ENCODE assay signal across 12 cellular contexts in the genomic region with DNA sequence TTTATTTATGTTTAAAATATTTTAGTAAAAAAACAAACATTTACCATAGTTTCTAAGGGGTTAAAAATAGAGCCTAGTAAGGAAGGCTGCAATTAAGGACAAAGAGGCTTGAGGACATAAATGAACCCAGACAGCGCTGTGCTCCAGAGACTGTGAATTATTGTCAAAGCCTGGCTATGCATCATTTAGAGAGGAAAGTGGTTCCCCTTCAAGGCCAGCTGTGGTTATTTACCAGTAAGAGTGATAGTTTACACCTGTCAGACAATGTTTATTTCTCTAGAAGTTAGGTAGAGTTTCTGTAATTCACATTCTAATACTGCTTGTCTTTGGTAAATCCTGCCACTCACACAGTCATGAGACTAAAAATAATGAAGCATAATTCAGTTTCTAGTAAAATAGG. TPM values are rescaled to one million over a fixed set of nuclear protein-coding genes. Genes with fewer than 3 reads are reported as not detected.
DNase-seq lines count a peak whose midpoint lies in the region; ATAC-seq and TF ChIP-seq lines count a peak whose summit lies in the region.
"Had no signal": no experiment of that assay in that cellular context is flagged by ENCODE, and none has a peak within 500 bp of the region (broad histone marks: within the 10 kb centered on the region; RNA-seq: fewer than 3 reads in every experiment).

No MANE protein-coding gene starts in this region.

- no peak overlapping the region for H3K4me3 ChIP-seq in vagina
- no peak overlapping the region for H3K4me3 ChIP-seq in MM.1S (ENCODE audit: low read length)
- H3K4me3 ChIP-seq: esophagus muscularis mucosa had no signal

- no peaks in the 10 kb centered on the region for H4K20me1 ChIP-seq in MM.1S (ENCODE audit: insufficient read depth, low read length)

- H3K79me2 ChIP-seq in MM.1S (ENCODE audit: low read length): no peaks in the 10 kb centered on the region

- no peak overlapping the region for H3K4me2 ChIP-seq in MM.1S (ENCODE audit: low read depth, low read length)

- H3K27ac ChIP-seq in vagina: no peak overlapping the region
- no peak overlapping the region for H3K27ac ChIP-seq in MM.1S (ENCODE audit: low read length)
- H3K27ac ChIP-seq: esophagus muscularis mucosa had no signal

- H3K4me1 ChIP-seq in vagina: no peaks in the 10 kb centered on the region
- no peaks in the 10 kb centered on the region for H3K4me1 ChIP-seq in MM.1S (ENCODE audit: low read length)
- H3K4me1 ChIP-seq: esophagus muscularis mucosa had no signal

- no peak overlapping the region for H2AFZ ChIP-seq in MM.1S (ENCODE audit: low read length)

- H3K27me3 ChIP-seq in vagina: no peaks in the 10 kb centered on the region
- H3K27me3 ChIP-seq in MM.1S (replicated peaks; ENCODE audit: insufficient read depth, low read length): no peaks in the 10 kb centered on the region
- H3K27me3 ChIP-seq: esophagus muscularis mucosa had no signal

- ATAC-seq in GM18520 (IDR thresholded peaks at IDR 0.05; ENCODE audit: unreplicated experiment): peak; percentile 81
- ATAC-seq in GM21576 (IDR thresholded peaks at IDR 0.05; ENCODE audit: unreplicated experiment): peak; percentile 90
- ATAC-seq in HG03280 (IDR thresholded peaks at IDR 0.05; ENCODE audit: unreplicated experiment): peak; percentile 88

- intact Hi-C loops in vagina (cut with DNase I): no loop called here

- no peaks in the 10 kb centered on the region for H3F3A ChIP-seq in MM.1S (ENCODE audit: insufficient read depth, low read length)

- no peaks in the 10 kb centered on the region for H3K9me2 ChIP-seq in MM.1S (replicated peaks; ENCODE audit: insufficient read depth, low read length)

- H3K9me3 ChIP-seq in vagina: no peaks in the 10 kb centered on the region
- no peaks in the 10 kb centered on the region for H3K9me3 ChIP-seq in MM.1S (replicated peaks; ENCODE audit: insufficient read depth, low read length)
- H3K9me3 ChIP-seq: esophagus muscularis mucosa had no signal

- DNase-seq in NCI-H345 treated with DMSO at 0.1 percent for 48 hours (lab: John Stamatoyannopoulos, UW; ENCODE audit: unreplicated experiment) (peak; percentile 81), vagina (ENCODE audit: extremely low spot score in 2 of 2) (no peak), MM.1S (no peak), NCI-H526 (lab: John Stamatoyannopoulos, UW) (no peak)
- DNase-seq in NK-92 treated with Interleukin-12 subunit alpha and Interleukin-12 subunit beta, amount 100 ng/mL, for 24 hours (lab: John Stamatoyannopoulos, UW): no peak
- DNase-seq: activated CD4-positive, CD25-positive, alpha-beta regulatory T cell treated with anti-CD3 and anti-CD28 coated beads, Interleukin-2, amount 50 U/mL, for 72 hours; amniotic stem cell; stimulated activated CD8-positive, alpha-beta memory T cell treated with anti-CD3 and anti-CD28 coated beads, Interleukin-4, amount 100 ng/mL, for 48 hours had no signal

- TF ChIP-seq POLR2A in vagina (IDR thresholded peaks at IDR 0.05): no peak

- H3K36me3 ChIP-seq in vagina: no peaks in the 10 kb centered on the region
- H3K36me3 ChIP-seq in MM.1S (replicated peaks; ENCODE audit: insufficient read depth, low read length): no peaks in the 10 kb centered on the region
- H3K36me3 ChIP-seq: esophagus muscularis mucosa had no signal

- H3K9ac ChIP-seq in MM.1S (ENCODE audit: low read length): no peak overlapping the region

- TF ChIP-seq CTCF in vagina (IDR thresholded peaks at IDR 0.05) (no peak), MM.1S (IDR thresholded peaks at IDR 0.05; ENCODE audit: low read length) (no peak)

RNA-seq across cellular contexts. Expression of a gene that starts 32.4 kb away (rescaled TPM):
- 20.6 TPM for total RNA-seq in vagina
